ENCODE assay signal across 22 cellular contexts in genomic region chr14:19801118-19801464, GRCh38. TPM values are rescaled to one million over a fixed set of nuclear protein-coding genes. Genes with fewer than 3 reads are reported as not detected.
"Had no signal": no experiment of that assay in that cellular context is flagged by ENCODE, and none has a peak within 500 bp of the region (broad histone marks: within the 10 kb centered on the region; RNA-seq: fewer than 3 reads in every experiment).

No MANE protein-coding gene starts in this region.

- H3K27ac ChIP-seq: colonic mucosa, esophagus muscularis mucosa, neutrophil, SK-N-MC, suprapubic skin, WERI-Rb-1 had no signal

- H3K4me3 Mint-ChIP-seq: activated CD4-positive, alpha-beta memory T cell treated with anti-CD3 and anti-CD28 coated beads for 36 hours; activated CD8-positive, alpha-beta memory T cell treated with anti-CD3 and anti-CD28 coated beads, Interleukin-2, amount 10 ng/mL, durations not matched to agents 7 days and 5 days; activated naive CD4-positive, alpha-beta T cell treated with anti-CD3 and anti-CD28 coated beads for 36 hours; mesothelial cell of epicardium; naive B cell; type B pancreatic cell had no signal

- H3K27ac Mint-ChIP-seq: activated CD4-positive, alpha-beta memory T cell treated with anti-CD3 and anti-CD28 coated beads for 36 hours; activated CD8-positive, alpha-beta memory T cell treated with anti-CD3 and anti-CD28 coated beads, Interleukin-2, amount 10 ng/mL, durations not matched to agents 7 days and 5 days; activated naive CD4-positive, alpha-beta T cell treated with anti-CD3 and anti-CD28 coated beads for 36 hours; activated T-helper 2 cell treated with anti-CD3 and anti-CD28 coated beads, Interferon-gamma antibody, Interleukin-2, Interleukin-4, amounts not matched to agents 10 μg/mL and 5 μg/mL and 100 μg/mL, durations not matched to agents 14 hours and 24 hours and 36 hours; mesothelial cell of epicardium; naive B cell; type B pancreatic cell had no signal

- H3K9me3 Mint-ChIP-seq: activated naive CD4-positive, alpha-beta T cell treated with anti-CD3 and anti-CD28 coated beads for 36 hours had no signal

- H3K27me3 ChIP-seq: colonic mucosa, neutrophil, suprapubic skin had no signal

- H3K4me1 Mint-ChIP-seq: activated CD8-positive, alpha-beta memory T cell treated with anti-CD3 and anti-CD28 coated beads, Interleukin-2, amount 10 ng/mL, durations not matched to agents 7 days and 5 days; mesothelial cell of epicardium; naive B cell had no signal

- DNase-seq: activated CD4-positive, alpha-beta memory T cell treated with anti-CD3 and anti-CD28 coated beads for 36 hours; activated CD8-positive, alpha-beta memory T cell treated with anti-CD3 and anti-CD28 coated beads, Interleukin-2, amount 10 ng/mL, durations not matched to agents 7 days and 5 days; activated naive CD4-positive, alpha-beta T cell treated with anti-CD3 and anti-CD28 coated beads for 36 hours; activated T-cell treated with anti-CD3 and anti-CD28 coated beads, Interleukin-2, amount 50 U/mL, for 1 hour; colonic mucosa; effector CD4-positive, alpha-beta T cell; kidney; naive B cell; stimulated activated CD4-positive, alpha-beta T cell treated with anti-CD3 and anti-CD28 coated beads, Interleukin-4, amount 100 ng/mL, for 1 hour; stimulated activated naive CD4-positive, alpha-beta T cell had no signal

- H3K27me3 Mint-ChIP-seq: activated CD4-positive, alpha-beta memory T cell treated with anti-CD3 and anti-CD28 coated beads for 36 hours; activated CD8-positive, alpha-beta memory T cell treated with anti-CD3 and anti-CD28 coated beads, Interleukin-2, amount 10 ng/mL, durations not matched to agents 7 days and 5 days; naive B cell; type B pancreatic cell had no signal

- ATAC-seq: activated CD8-positive, alpha-beta memory T cell treated with anti-CD3 and anti-CD28 coated beads, Interleukin-2, amount 10 ng/mL, durations not matched to agents 7 days and 5 days had no signal

- H3K36me3 Mint-ChIP-seq: activated CD4-positive, alpha-beta memory T cell treated with anti-CD3 and anti-CD28 coated beads for 36 hours; activated CD8-positive, alpha-beta memory T cell treated with anti-CD3 and anti-CD28 coated beads, Interleukin-2, amount 10 ng/mL, durations not matched to agents 7 days and 5 days; mesothelial cell of epicardium; naive B cell; type B pancreatic cell had no signal

RNA-seq across cellular contexts. Expression of gene OR4N2, which starts 2.5 kb away (rescaled TPM):
- total RNA-seq: activated CD4-positive, alpha-beta memory T cell treated with anti-CD3 and anti-CD28 coated beads for 36 hours; activated CD8-positive, alpha-beta memory T cell treated with anti-CD3 and anti-CD28 coated beads, Interleukin-2, amount 10 ng/mL, durations not matched to agents 7 days and 5 days; activated naive CD4-positive, alpha-beta T cell treated with anti-CD3 and anti-CD28 coated beads for 36 hours; activated T-helper 2 cell treated with anti-CD3 and anti-CD28 coated beads, Interferon-gamma antibody, Interleukin-2, Interleukin-4, amounts not matched to agents 10 μg/mL and 5 μg/mL and 100 μg/mL, durations not matched to agents 14 hours and 24 hours and 36 hours; astrocyte; bronchial epithelial cell; colonic mucosa; esophagus muscularis mucosa; kidney; liver; mesothelial cell of epicardium; suprapubic skin; T-helper 1 cell treated with Interleukin-12 subunit alpha and Interleukin-12 subunit beta and Interleukin-4 antibody, amounts not matched to agents 30 ng/mL and 1 ng/mL, for 36 hours had no signal

RNA-seq across cellular contexts. Expression of gene OR4M1, which starts 27.8 kb away (rescaled TPM):
- total RNA-seq: activated CD4-positive, alpha-beta memory T cell treated with anti-CD3 and anti-CD28 coated beads for 36 hours; activated CD8-positive, alpha-beta memory T cell treated with anti-CD3 and anti-CD28 coated beads, Interleukin-2, amount 10 ng/mL, durations not matched to agents 7 days and 5 days; activated naive CD4-positive, alpha-beta T cell treated with anti-CD3 and anti-CD28 coated beads for 36 hours; activated T-helper 2 cell treated with anti-CD3 and anti-CD28 coated beads, Interferon-gamma antibody, Interleukin-2, Interleukin-4, amounts not matched to agents 10 μg/mL and 5 μg/mL and 100 μg/mL, durations not matched to agents 14 hours and 24 hours and 36 hours; astrocyte; bronchial epithelial cell; colonic mucosa; esophagus muscularis mucosa; kidney; liver; mesothelial cell of epicardium; suprapubic skin; T-helper 1 cell treated with Interleukin-12 subunit alpha and Interleukin-12 subunit beta and Interleukin-4 antibody, amounts not matched to agents 30 ng/mL and 1 ng/mL, for 36 hours had no signal

RNA-seq across cellular contexts. Expression of gene OR4Q3, which starts 57.7 kb away (rescaled TPM):
- total RNA-seq: activated CD4-positive, alpha-beta memory T cell treated with anti-CD3 and anti-CD28 coated beads for 36 hours; activated CD8-positive, alpha-beta memory T cell treated with anti-CD3 and anti-CD28 coated beads, Interleukin-2, amount 10 ng/mL, durations not matched to agents 7 days and 5 days; activated naive CD4-positive, alpha-beta T cell treated with anti-CD3 and anti-CD28 coated beads for 36 hours; activated T-helper 2 cell treated with anti-CD3 and anti-CD28 coated beads, Interferon-gamma antibody, Interleukin-2, Interleukin-4, amounts not matched to agents 10 μg/mL and 5 μg/mL and 100 μg/mL, durations not matched to agents 14 hours and 24 hours and 36 hours; astrocyte; bronchial epithelial cell; colonic mucosa; esophagus muscularis mucosa; kidney; liver; mesothelial cell of epicardium; suprapubic skin; T-helper 1 cell treated with Interleukin-12 subunit alpha and Interleukin-12 subunit beta and Interleukin-4 antibody, amounts not matched to agents 30 ng/mL and 1 ng/mL, for 36 hours had no signal
